ENCODE assay signal across 11 cellular contexts in the genomic region with DNA sequence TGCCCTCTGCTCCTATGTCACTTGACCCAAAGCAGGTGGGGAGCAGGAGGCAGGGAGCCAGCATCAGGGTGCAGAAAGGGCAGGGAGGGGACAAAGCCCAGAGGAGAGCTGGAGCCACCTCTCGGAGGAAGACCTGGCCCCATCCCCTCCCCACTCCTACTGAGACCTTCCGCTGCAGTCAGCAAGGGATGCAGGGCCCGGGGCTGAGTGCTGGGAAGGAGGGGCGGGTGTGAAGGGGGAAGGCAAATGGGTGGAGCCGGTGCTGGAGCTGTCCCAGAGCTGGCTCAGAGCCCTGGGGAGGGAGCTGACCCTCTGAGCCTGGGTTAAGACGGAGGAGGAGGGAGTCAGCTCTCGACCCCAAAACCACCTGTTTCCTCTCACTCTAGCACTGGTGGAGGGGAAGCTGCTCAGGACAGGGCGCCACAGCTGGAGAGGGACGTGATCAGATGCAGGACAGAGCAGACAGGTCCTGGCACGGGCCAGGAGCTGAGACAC. TPM values are rescaled to one million over a fixed set of nuclear protein-coding genes. Genes with fewer than 3 reads are reported as not detected.
A peak's percentile ranks its signal among the peaks of the same experiment; 100 is the strongest.
DNase-seq lines count a peak whose midpoint lies in the region; ATAC-seq and TF ChIP-seq lines count a peak whose summit lies in the region.
"Had no signal": no experiment of that assay in that cellular context is flagged by ENCODE, and none has a peak within 500 bp of the region (broad histone marks: within the 10 kb centered on the region; RNA-seq: fewer than 3 reads in every experiment).

No MANE protein-coding gene starts in this region.

- intact Hi-C loops in left colon (cut with DNase I, micrococcal nuclease), result no loop called here
- intact Hi-C loops in spleen (cut with DNase I; ENCODE audit: low total_unique reads), result no loop called here

- in situ Hi-C loops in brain microvascular endothelial cell (cut with HindIII; ENCODE audit: low pct_ligation_motif_present, low sequenced_read_pairs), result no loop called here

- H3K27me3 ChIP-seq in brain microvascular endothelial cell (replicated peaks) (no peaks in the 10 kb centered on the region), spleen (replicated peaks in 1 of 7) (no peaks in the 10 kb centered on the region)

- H3K4me3 ChIP-seq in brain microvascular endothelial cell (ENCODE audit: low read depth, low read length), result no peak overlapping the region
- H3K4me3 ChIP-seq in spleen, result no peak overlapping the region

- H3K27ac ChIP-seq in brain microvascular endothelial cell (peak overlapping the region; percentile 65), spleen (peak overlapping the region in 7 of 8 donors; percentile 39 to 85 (median 80))

- H3K4me1 ChIP-seq in spleen, result peaks cover 27 to 86% (median 77%) of the 10 kb centered on the region in 6 donors

- H3K9me3 ChIP-seq in spleen, result no peaks in the 10 kb centered on the region

- TF ChIP-seq CTCF in brain microvascular endothelial cell (IDR thresholded peaks at IDR 0.05; ENCODE audit: low read depth, low read length, missing control alignments), result no peak
- TF ChIP-seq CTCF in spleen (IDR thresholded peaks at IDR 0.05 in 8 of 11, conservative IDR thresholded peaks at IDR 0.05 in 3 of 11), result no peak

- TF ChIP-seq POLR2A in spleen (IDR thresholded peaks at IDR 0.05), result no peak

- peak; percentile 49 for DNase-seq in NCI-H2029 (lab: John Stamatoyannopoulos, UW)
- no peak for DNase-seq in brain microvascular endothelial cell
- peak; percentile 44 to 76 for DNase-seq in left colon
- DNase-seq in spleen, result peak; percentile 79
- no peak for DNase-seq in stimulated activated CD4-positive, alpha-beta T cell treated with anti-CD3 and anti-CD28 coated beads, Interleukin-4, amount 100 ng/mL, for 1 hour
- no peak for DNase-seq in RKO (ENCODE audit: low spot score)
- DNase-seq: activated B cell treated with CpG ODN at 0.5 μM for 24 hours; effector CD8-positive, alpha-beta T cell; NCI-H187 had no signal

- no peaks in the 10 kb centered on the region for H3K36me3 ChIP-seq in brain microvascular endothelial cell (replicated peaks)
- H3K36me3 ChIP-seq in spleen, result peaks cover 0 to 53% (median 25%) of the 10 kb centered on the region in 6 donors

- ATAC-seq in left colon (no peak), HG02759 (IDR thresholded peaks at IDR 0.05; ENCODE audit: unreplicated experiment) (no peak), GM19324 (IDR thresholded peaks at IDR 0.05; ENCODE audit: low FRiP score, unreplicated experiment) (no peak)

- 27 to 42% (median 31%) methylated on average over 8 to 10 of the region's 10 CpGs for WGBS in spleen, 5 donors

RNA-seq across cellular contexts. Expression of a gene that starts 33.8 kb away (rescaled TPM):
- total RNA-seq in left colon, result 10 to 100 TPM; 26.9 to 33.5 TPM
- 10 to 100 TPM; 21.1 to 38.0 (median 31.3) TPM for total RNA-seq in spleen
- 10 to 100 TPM in 2 of 3 donors, 1 to 10 TPM in 1; 8.8 to 23.5 (median 13.8) TPM for polyA plus RNA-seq in spleen

RNA-seq across cellular contexts. Expression of a gene that starts 49.8 kb away (rescaled TPM):
- total RNA-seq in left colon (under 1 TPM; 0.18 to 0.25 TPM), spleen (1 to 10 TPM in 6 of 7 donors, under 1 TPM in 1; 0.83 to 3.8 (median 2.0) TPM)
- 1 to 10 TPM in 1 of 3 donors, under 1 TPM in 2; 0.87 to 1.8 (median 0.89) TPM for polyA plus RNA-seq in spleen

Comparison
In these comparisons a context has a peak if more than half of its experiments do, and no peak if none do; other contexts are left out.
1. DNase-seq: peak in NCI-H2029 (single experiment), left colon (2 of 2) and spleen (single experiment); none in brain microvascular endothelial cell (single experiment), stimulated activated CD4-positive, alpha-beta T cell treated with anti-CD3 and anti-CD28 coated beads, Interleukin-4, amount 100 ng/mL, for 1 hour (single experiment) and RKO (single experiment).